15 cellular contexts compared by ENCODE assay signal in genomic region chr21:45285266-45285931, GRCh38. TPM values are rescaled to one million over a fixed set of nuclear protein-coding genes. Genes with fewer than 3 reads are reported as not detected.
DNase-seq lines count a peak whose midpoint lies in the region; ATAC-seq and TF ChIP-seq lines count a peak whose summit lies in the region.
"Had no signal": no experiment of that assay in that cellular context is flagged by ENCODE, and none has a peak within 500 bp of the region (broad histone marks: within the 10 kb centered on the region; RNA-seq: fewer than 3 reads in every experiment).

No MANE protein-coding gene starts in this region.

- 96% methylated on average over 18 of the region's 28 CpGs for WGBS in mammary epithelial cell (ENCODE audit: low coverage, missing lambda C conversion rate)

- H3K4me1 ChIP-seq in mammary epithelial cell (ENCODE audit: insufficient read depth, low read length) (peaks cover 10% of the 10 kb centered on the region), upper lobe of right lung (peaks cover 15% of the 10 kb centered on the region)
- H3K4me1 ChIP-seq: parathyroid adenoma had no signal

- no peak overlapping the region for H3K9ac ChIP-seq in mammary epithelial cell (ENCODE audit: insufficient read depth, low read length)
- H3K9ac ChIP-seq: parathyroid adenoma had no signal

- H3K27me3 ChIP-seq in mammary epithelial cell (ENCODE audit: insufficient read depth, low read length), result no peaks in the 10 kb centered on the region
- no peaks in the 10 kb centered on the region for H3K27me3 ChIP-seq in upper lobe of right lung
- H3K27me3 ChIP-seq: left lung had no signal

- TF ChIP-seq CTCF in MCF 10A (IDR thresholded peaks at IDR 0.05; ENCODE audit: unreplicated experiment) (no peak), mammary epithelial cell (conservative IDR thresholded peaks at IDR 0.05 in 1 of 2, IDR thresholded peaks at IDR 0.05 in 1 of 2; ENCODE audit: extremely low read depth in 1 of 2, insufficient read depth in 1 of 2, low read depth in 1 of 2, low read length in 2 of 2) (no peak), upper lobe of right lung (IDR thresholded peaks at IDR 0.05) (no peak), omental fat pad (IDR thresholded peaks at IDR 0.05) (no peak)

- no peak for ATAC-seq in activated T-cell treated with anti-CD3 and anti-CD28 coated beads, Interleukin-2, amount 50 U/mL, for 72 hours (replicated peaks in 1 of 2)
- no peak for ATAC-seq in naive B cell (ENCODE audit: low read depth in 2 of 2)
- ATAC-seq in upper lobe of right lung, result no peak
- no peak for ATAC-seq in omental fat pad (ENCODE audit: low FRiP score)
- no peak for ATAC-seq in HG03521 (IDR thresholded peaks at IDR 0.05; ENCODE audit: unreplicated experiment)
- ATAC-seq: activated naive CD4-positive, alpha-beta T cell treated with anti-CD3 and anti-CD28 coated beads, Interleukin-2, amount 50 U/mL, for 72 hours; left lung had no signal

- DNase-seq in MCF 10A (ENCODE audit: unreplicated experiment) (no peak), mammary epithelial cell (no peak), naive B cell (no peak), upper lobe of right lung (peak; percentile 44), omental fat pad (ENCODE audit: low spot score) (no peak), activated gamma-delta T cell treated with Interleukin-2 at 50 U/mL for 16 hours (no peak)
- DNase-seq in activated T-cell treated with anti-CD3 and anti-CD28 coated beads, Interleukin-2, amount 50 U/mL, for 72 hours, result no peak
- DNase-seq: cerebellar nuclear complex, NCI-H1436 treated with DMSO at 0.1 percent for 48 hours, NCI-H748 treated with DMSO at 0.1 percent for 48 hours, Right ventricle myocardium superior had no signal

- CTCF ChIA-PET in MCF 10A (lab: Yijun Ruan, JAX), result interaction anchor here (0.7 to 1.2 kb wide), 3 partner anchors 22 to 146 kb away, joined by 3 to 8 read pairs (median 4); no protein-coding TSS in a partner anchor
- CTCF ChIA-PET in mammary epithelial cell (lab: Charles Lee; ENCODE audit: low non-redundant PET), result no interaction called here

- H3K36me3 ChIP-seq in mammary epithelial cell (ENCODE audit: insufficient read depth, low read length), result peaks cover 2% of the 10 kb centered on the region
- H3K36me3 ChIP-seq in upper lobe of right lung, result peaks cover 53% of the 10 kb centered on the region

- H3K4me1 Mint-ChIP-seq in MCF 10A (ENCODE audit: insufficient read depth, unreplicated experiment), result peaks cover under 1% of the 10 kb centered on the region
- peaks cover 11% of the 10 kb centered on the region for H3K4me1 Mint-ChIP-seq in activated T-cell treated with anti-CD3 and anti-CD28 coated beads, Interleukin-2, amount 50 U/mL, for 72 hours (ENCODE audit: low read depth)
- peaks cover 8 to 16% (median 13%) of the 10 kb centered on the region in 3 donors for H3K4me1 Mint-ChIP-seq in naive B cell

- H3K27ac ChIP-seq in mammary epithelial cell (ENCODE audit: insufficient read depth, low read depth, low read length) (no peak overlapping the region), upper lobe of right lung (no peak overlapping the region)
- H3K27ac ChIP-seq: left lung, parathyroid adenoma had no signal

- H3K4me3 Mint-ChIP-seq in MCF 10A (ENCODE audit: unreplicated experiment), result peak overlapping the region; percentile 55
- H3K4me3 Mint-ChIP-seq in activated T-cell treated with anti-CD3 and anti-CD28 coated beads, Interleukin-2, amount 50 U/mL, for 72 hours, result peak overlapping the region in 1 of 2 donors; percentile 59
- H3K4me3 Mint-ChIP-seq in naive B cell, result peak overlapping the region in 7 of 8 donors; percentile 29 to 89 (median 70)

- dilution Hi-C loops in mammary epithelial cell (cut with HindIII; ENCODE audit: low sequenced_read_pairs), result no loop called here

- H3K79me2 ChIP-seq in mammary epithelial cell (ENCODE audit: insufficient read depth, low read length), result peaks cover 15% of the 10 kb centered on the region
- H3K79me2 ChIP-seq: parathyroid adenoma had no signal

- in situ Hi-C loops in mammary epithelial cell (cut with MboI; ENCODE audit: low sequenced_read_pairs in 2 of 2), result no loop called here

- peaks cover 41% of the 10 kb centered on the region for H3K36me3 Mint-ChIP-seq in MCF 10A (ENCODE audit: insufficient read depth, unreplicated experiment)
- peaks cover 0 to 9% of the 10 kb centered on the region in 2 donors for H3K36me3 Mint-ChIP-seq in activated T-cell treated with anti-CD3 and anti-CD28 coated beads, Interleukin-2, amount 50 U/mL, for 72 hours (ENCODE audit: insufficient read depth in 2 of 2)
- peaks cover 13 to 17% of the 10 kb centered on the region in 2 donors for H3K36me3 Mint-ChIP-seq in naive B cell

- H3K4me2 ChIP-seq in mammary epithelial cell (ENCODE audit: insufficient read depth, low read depth, low read length), result no peak overlapping the region

- H3K4me3 ChIP-seq in mammary epithelial cell (replicated peaks in 1 of 3; ENCODE audit: insufficient read depth in 1 of 3, low read depth in 2 of 3, low read length in 3 of 3) (no peak overlapping the region), upper lobe of right lung (no peak overlapping the region)
- H3K4me3 ChIP-seq: left lung had no signal

- no TSS peak for BruUV-seq in MCF 10A (replicated peaks; lab: Mats Ljungman, UMichigan)
- BruUV-seq in mammary epithelial cell (replicated peaks; lab: Mats Ljungman, UMichigan), result no TSS peak

- no peaks in the 10 kb centered on the region for H4K20me1 ChIP-seq in mammary epithelial cell (ENCODE audit: insufficient read depth, low read length)

- H3K27ac Mint-ChIP-seq in MCF 10A (ENCODE audit: low read depth, unreplicated experiment), result no peak overlapping the region
- peak overlapping the region; percentile 64 for H3K27ac Mint-ChIP-seq in activated T-cell treated with anti-CD3 and anti-CD28 coated beads, Interleukin-2, amount 50 U/mL, for 72 hours
- peak overlapping the region; percentile 8 to 76 (median 68) for H3K27ac Mint-ChIP-seq in naive B cell

- POLR2A ChIA-PET in MCF 10A (lab: Yijun Ruan, JAX), result interaction anchor here (0.6 kb wide), 1 partner anchor 13 kb away, joined by 3 read pairs; no protein-coding TSS in a partner anchor

- H2AFZ ChIP-seq in mammary epithelial cell (ENCODE audit: low read depth, low read length), result no peak overlapping the region
- H2AFZ ChIP-seq: parathyroid adenoma had no signal

- no peaks in the 10 kb centered on the region for H3K9me3 ChIP-seq in mammary epithelial cell (replicated peaks; ENCODE audit: insufficient read depth, low read length)
- H3K9me3 ChIP-seq in upper lobe of right lung, result no peaks in the 10 kb centered on the region
- H3K9me3 ChIP-seq: left lung had no signal

- H3K9me3 Mint-ChIP-seq in MCF 10A (ENCODE audit: unreplicated experiment) (no peaks in the 10 kb centered on the region), naive B cell (no peaks in the 10 kb centered on the region)
- H3K9me3 Mint-ChIP-seq in activated T-cell treated with anti-CD3 and anti-CD28 coated beads, Interleukin-2, amount 50 U/mL, for 72 hours, result no peaks in the 10 kb centered on the region
- H3K9me3 Mint-ChIP-seq: activated naive CD4-positive, alpha-beta T cell treated with anti-CD3 and anti-CD28 coated beads, Interleukin-2, amount 50 U/mL, for 72 hours had no signal

- no peaks in the 10 kb centered on the region for H3K27me3 Mint-ChIP-seq in MCF 10A (ENCODE audit: insufficient read depth, unreplicated experiment)
- no peaks in the 10 kb centered on the region for H3K27me3 Mint-ChIP-seq in activated T-cell treated with anti-CD3 and anti-CD28 coated beads, Interleukin-2, amount 50 U/mL, for 72 hours (ENCODE audit: low read depth)
- H3K27me3 Mint-ChIP-seq in naive B cell, result no peaks in the 10 kb centered on the region

- intact Hi-C loops in MCF 10A (cut with micrococcal nuclease), result no loop called here
- intact Hi-C loops in mammary epithelial cell (cut with micrococcal nuclease), result no loop called here
- intact Hi-C loops in upper lobe of right lung (cut with DNase I), result no loop called here

RNA-seq across cellular contexts. Expression of gene POFUT2, which starts 2.3 kb away (rescaled TPM):
- 25.2 and 31.3 TPM in 2 replicates for total RNA-seq in MCF 10A (2022)
- 10 to 100 TPM; 19.3 to 25.0 TPM for total RNA-seq in mammary epithelial cell
- 14.1 TPM for polyA plus RNA-seq in mammary epithelial cell
- polyA minus RNA-seq in mammary epithelial cell, result 9.7 TPM
- total RNA-seq in activated T-cell treated with anti-CD3 and anti-CD28 coated beads, Interleukin-2, amount 50 U/mL, for 72 hours, result 10 to 100 TPM; 24.5 to 26.6 TPM
- 10 to 100 TPM in 1 of 6 donors, 1 to 10 TPM in 5; 2.8 to 10.2 (median 5.2) TPM for polyA plus RNA-seq in naive B cell (ENCODE audit: low read depth in 6 of 6)
- 29.0 TPM for total RNA-seq in upper lobe of right lung
- 10 to 100 TPM; 17.5 to 48.9 (median 19.8) TPM for total RNA-seq in omental fat pad
